9 cellular contexts compared by ENCODE assay signal in genomic region chr18:8685141-8685913, GRCh38. TPM values are rescaled to one million over a fixed set of nuclear protein-coding genes. Genes with fewer than 3 reads are reported as not detected.
DNase-seq lines count a peak whose midpoint lies in the region; ATAC-seq and TF ChIP-seq lines count a peak whose summit lies in the region.
"Had no signal": no experiment of that assay in that cellular context is flagged by ENCODE, and none has a peak within 500 bp of the region (broad histone marks: within the 10 kb centered on the region; RNA-seq: fewer than 3 reads in every experiment).

No MANE protein-coding gene starts in this region.

- H3K27me3 ChIP-seq in MG63 = no peaks in the 10 kb centered on the region
- H3K27me3 ChIP-seq in thoracic aorta (replicated peaks; ENCODE audit: insufficient read depth) = no peaks in the 10 kb centered on the region
- H3K27me3 ChIP-seq: upper lobe of left lung had no signal

- H3K9me3 ChIP-seq in MG63 (no peaks in the 10 kb centered on the region), thoracic aorta (no peaks in the 10 kb centered on the region)
- H3K9me3 ChIP-seq: upper lobe of left lung had no signal

- no peaks in the 10 kb centered on the region for H3K4me1 ChIP-seq in thoracic aorta (ENCODE audit: control insufficient read depth in 1 of 2, low read depth in 2 of 2)
- H3K4me1 ChIP-seq: upper lobe of left lung had no signal

- no peaks in the 10 kb centered on the region for H3K36me3 ChIP-seq in MG63
- no peaks in the 10 kb centered on the region for H3K36me3 ChIP-seq in thoracic aorta
- H3K36me3 ChIP-seq: upper lobe of left lung had no signal

- TF ChIP-seq CTCF in thoracic aorta (IDR thresholded peaks at IDR 0.05) = no peak

- no peak overlapping the region for H3K4me3 ChIP-seq in MG63
- peak overlapping the region; percentile 27 for H3K4me3 ChIP-seq in thoracic aorta
- H3K4me3 ChIP-seq: upper lobe of left lung had no signal

- ATAC-seq in thoracic aorta (ENCODE audit: insufficient number of reproducible peaks, low FRiP score, low read depth) = no peak
- no peak for ATAC-seq in GM18858 (IDR thresholded peaks at IDR 0.05; ENCODE audit: unreplicated experiment)
- no peak for ATAC-seq in HG02981 (IDR thresholded peaks at IDR 0.05; ENCODE audit: unreplicated experiment)
- no peak for ATAC-seq in HG03135 (IDR thresholded peaks at IDR 0.05; ENCODE audit: unreplicated experiment)

- peak overlapping the region in 1 of 2 donors; percentile 12 for H3K27ac ChIP-seq in thoracic aorta
- H3K27ac ChIP-seq: upper lobe of left lung had no signal

- DNase-seq in MG63 = peak; percentile 83
- DNase-seq in RPMI7951 (ENCODE audit: low read depth) = peak; percentile 94
- DNase-seq in fibroblast of gingiva (ENCODE audit: low read depth) = peak; percentile 52
- no peak for DNase-seq in thoracic aorta (ENCODE audit: low spot score)
- DNase-seq in nucleus accumbens (lab: John Stamatoyannopoulos, UW) = no peak

RNA-seq across cellular contexts. Expression of gene MTCL1, which starts 20.0 kb away (rescaled TPM):
- 15.1 and 28.9 TPM in 2 replicates for total RNA-seq in MG63 (2014; rRNA removed; shearing (Covaris generic); ENCODE audit: low replicate concordance)
- 7.6 and 9.3 TPM in 2 replicates for total RNA-seq in RPMI7951 (2014; rRNA removed; shearing (Covaris generic))
- total RNA-seq in thoracic aorta = 10 to 100 TPM in 1 of 2 donors, 1 to 10 TPM in 1; 9.9 to 23.3 TPM

Comparison
In these comparisons a context has a peak if more than half of its experiments do, and no peak if none do; other contexts are left out.
1. DNase-seq: peak in MG63 (single experiment), RPMI7951 (single experiment) and fibroblast of gingiva (single experiment); none in thoracic aorta (single experiment) and nucleus accumbens (0 of 56).